1 cellular context compared by ENCODE assay signal in genomic region chr20:63811491-63811875, GRCh38.
TF ChIP-seq lines count a peak whose summit lies in the region.

No MANE protein-coding gene starts in this region.

TF ChIP-seq in GM23338, 12 proteins besides CTCF, POLR2A, EP300 and RAD21 (continued from another document):
- TF ChIP-seq ZNF462 (CRISPR knock-in tag; IDR thresholded peaks at IDR 0.05) (no peak), ETS1 (IDR thresholded peaks at IDR 0.05) (no peak), JUNB (IDR thresholded peaks at IDR 0.05; ENCODE audit: unreplicated experiment) (no peak), ZNF331 (CRISPR knock-in tag; IDR thresholded peaks at IDR 0.05; ENCODE audit: low read depth) (no peak)
